15 cellular contexts compared by ENCODE assay signal in genomic region chr4:142913034-142913433, GRCh38.
DNase-seq lines count a peak whose midpoint lies in the region; ATAC-seq, FAIRE-seq and TF ChIP-seq lines count a peak whose summit lies in the region.
"Had no signal": no experiment of that assay in that cellular context is flagged by ENCODE, and none has a peak within 500 bp of the region (broad histone marks: within the 10 kb centered on the region; RNA-seq: fewer than 3 reads in every experiment).

No MANE protein-coding gene starts in this region.

- no peak overlapping the region for H2AFZ ChIP-seq in HepG2 (ENCODE audit: low read length)

- TF ChIP-seq CTCF in right atrium auricular region (IDR thresholded peaks at IDR 0.05) = no peak
- TF ChIP-seq CTCF in LNCaP clone FGC (IDR thresholded peaks at IDR 0.05; ENCODE audit: control insufficient read depth, extremely low read depth, insufficient read depth) = no peak
- no peak for TF ChIP-seq CTCF in esophagus squamous epithelium (IDR thresholded peaks at IDR 0.05)
- TF ChIP-seq CTCF in stomach (IDR thresholded peaks at IDR 0.05) = no peak
- no peak for TF ChIP-seq CTCF in HepG2 (CRISPR knock-in tag; IDR thresholded peaks at IDR 0.05)
- TF ChIP-seq CTCF in RWPE1 (conservative IDR thresholded peaks at IDR 0.05; ENCODE audit: low read depth) = no peak

- ATAC-seq in Right ventricle myocardium inferior (peak; percentile 26), HG03442 (IDR thresholded peaks at IDR 0.05; ENCODE audit: unreplicated experiment) (no peak), HepG2 (no peak)

- CTCF ChIA-PET in HepG2 (lab: Yijun Ruan, JAX; ENCODE audit: low intra/inter-chr PET ratio, low total read pairs) (no interaction called here), RWPE1 (lab: Yijun Ruan, JAX) (no interaction called here)

- no peaks in the 10 kb centered on the region for H4K20me1 ChIP-seq in HepG2 (ENCODE audit: insufficient read depth, low read length)
- H4K20me1 ChIP-seq: BLaER1 had no signal

- TF ChIP-seq EP300 in stomach (IDR thresholded peaks at IDR 0.05) (no peak), HepG2 (IDR thresholded peaks at IDR 0.05; ENCODE audit: low read depth in 2 of 2, low read length in 2 of 2) (no peak), HepG2 (CRISPR knock-in tag; IDR thresholded peaks at IDR 0.05; ENCODE audit: borderline replicate concordance) (no peak)

- POLR2A ChIA-PET in HepG2 (lab: Yijun Ruan, JAX) = no interaction called here
- POLR2A ChIA-PET in RWPE1 (lab: Yijun Ruan, JAX; ENCODE audit: low non-redundant PET) = no interaction called here

- H3K27me3 ChIP-seq in right atrium auricular region (no peaks in the 10 kb centered on the region), esophagus squamous epithelium (no peaks in the 10 kb centered on the region), stomach (no peaks in the 10 kb centered on the region), HepG2 (ENCODE audit: control insufficient read depth in 1 of 2, insufficient read depth in 2 of 2, low read length in 2 of 2) (no peaks in the 10 kb centered on the region; a peak in 1 of 5 replicates)
- H3K27me3 ChIP-seq: BLaER1 had no signal

- H3K4me2 ChIP-seq in HepG2 (ENCODE audit: low read depth, low read length) = no peak overlapping the region
- H3K4me2 ChIP-seq: BLaER1 had no signal

- no peaks in the 10 kb centered on the region for H3K4me1 ChIP-seq in right atrium auricular region
- H3K4me1 ChIP-seq in esophagus squamous epithelium = no peaks in the 10 kb centered on the region
- peaks cover 0 to 8% (median 0%) of the 10 kb centered on the region in 4 donors for H3K4me1 ChIP-seq in stomach
- no peaks in the 10 kb centered on the region for H3K4me1 ChIP-seq in HepG2 (ENCODE audit: insufficient read depth, low read length)
- H3K4me1 ChIP-seq: BLaER1 had no signal

- H3K36me3 ChIP-seq in right atrium auricular region = no peaks in the 10 kb centered on the region
- no peaks in the 10 kb centered on the region for H3K36me3 ChIP-seq in esophagus squamous epithelium
- H3K36me3 ChIP-seq in stomach = no peaks in the 10 kb centered on the region
- no peaks in the 10 kb centered on the region for H3K36me3 ChIP-seq in HepG2 (replicated peaks in 1 of 2; ENCODE audit: control insufficient read depth in 1 of 2, insufficient read depth in 2 of 2, low read length in 2 of 2)
- H3K36me3 ChIP-seq: BLaER1 had no signal

- no peaks in the 10 kb centered on the region for H3K79me2 ChIP-seq in HepG2 (ENCODE audit: insufficient read depth, low read length)

- FAIRE-seq in HepG2 (lab: Jason Lieb, UNC) = no peak

- H3K27ac ChIP-seq in right atrium auricular region (no peak overlapping the region), esophagus squamous epithelium (peak overlapping the region in 3 of 4 donors; percentile 50 to 59 (median 57)), stomach (peak overlapping the region in 3 of 5 donors; percentile 22 to 73 (median 43)), HepG2 (ENCODE audit: extremely low read length, insufficient read depth, low read length) (no peak overlapping the region), RWPE1 (no peak overlapping the region)
- H3K27ac ChIP-seq: BLaER1 had no signal

- H3K4me3 ChIP-seq in right atrium auricular region = no peak overlapping the region
- H3K4me3 ChIP-seq in LNCaP clone FGC (ENCODE audit: low read depth, low read length) = no peak overlapping the region
- H3K4me3 ChIP-seq in esophagus squamous epithelium = no peak overlapping the region
- H3K4me3 ChIP-seq in stomach = no peak overlapping the region
- no peak overlapping the region for H3K4me3 ChIP-seq in HepG2 (replicated peaks in 1 of 3; ENCODE audit: insufficient read depth in 1 of 3, low read depth in 2 of 3, low read length in 3 of 3)
- H3K4me3 ChIP-seq: BLaER1 had no signal

- DNase-seq in Right ventricle myocardium inferior (ENCODE audit: missing footprints) (no peak), right atrium auricular region (ENCODE audit: low spot score) (no peak), LNCaP clone FGC (ENCODE audit: low read depth) (peak; percentile 88), esophagus squamous epithelium (lab: John Stamatoyannopoulos, UW) (no peak), stomach (no peak), HepG2 (ENCODE audit: low spot score) (no peak), RWPE1 (ENCODE audit: low spot score) (no peak)
- DNase-seq: 8988T; AML-193; CD4-positive, CD25-positive, alpha-beta regulatory T cell; DMS53; GF-D8; H9 had no signal

- no TSS peak for BruUV-seq in HepG2 (replicated peaks; lab: Mats Ljungman, UMichigan)

- TF ChIP-seq POLR2A in esophagus squamous epithelium (IDR thresholded peaks at IDR 0.05) (no peak), stomach (IDR thresholded peaks at IDR 0.05) (no peak), HepG2 (IDR thresholded peaks at IDR 0.05; ENCODE audit: insufficient read depth in 1 of 2, low read depth in 2 of 2, low read length in 2 of 2) (no peak)

- 100% methylated on average over 1 of the region's 1 CpG for WGBS in esophagus squamous epithelium, 2 donors
- 48 to 80% (median 78%) methylated on average over 1 of the region's 1 CpG for WGBS in stomach, 5 donors
- WGBS in HepG2 (ENCODE audit: low lambda C conversion rate) = 0% methylated on average over 1 of the region's 1 CpG

- intact Hi-C loops in Right ventricle myocardium inferior (cut with DNase I) = no loop called here
- intact Hi-C loops in esophagus squamous epithelium (cut with DNase I) = no loop called here
- intact Hi-C loops in stomach (cut with DNase I; ENCODE audit: low total_unique reads) = no loop called here
- intact Hi-C loops in HepG2 (cut with micrococcal nuclease; ENCODE audit: unreplicated experiment) = no loop called here

- H3K9me3 ChIP-seq in right atrium auricular region = no peaks in the 10 kb centered on the region
- no peaks in the 10 kb centered on the region for H3K9me3 ChIP-seq in esophagus squamous epithelium
- H3K9me3 ChIP-seq in stomach = no peaks in the 10 kb centered on the region
- no peaks in the 10 kb centered on the region; the same call in 1 of the 2 replicates for H3K9me3 ChIP-seq in HepG2 (ENCODE audit: low read length)
- H3K9me3 ChIP-seq: BLaER1 had no signal

- in situ Hi-C loops in HepG2 (cut with HindIII; ENCODE audit: extremely low pct_ligation_motif_present, low pct_unique_long_range_greater_than_20kb) = no loop called here

- no peak for TF ChIP-seq RAD21 in HepG2 (CRISPR knock-in tag; IDR thresholded peaks at IDR 0.05)

- no peak overlapping the region for H3K9ac ChIP-seq in HepG2 (ENCODE audit: insufficient read depth, low read depth, low read length)
- H3K9ac ChIP-seq: BLaER1 had no signal

TF ChIP-seq in HepG2, 621 proteins besides CTCF, POLR2A, EP300 and RAD21 (continues in another document):
- TF ChIP-seq ZNF263 (CRISPR knock-in tag; IDR thresholded peaks at IDR 0.05) = no peak
- TF ChIP-seq ZNF891 (CRISPR knock-in tag; IDR thresholded peaks at IDR 0.05) = no peak
- TF ChIP-seq RARA (CRISPR knock-in tag; IDR thresholded peaks at IDR 0.05) = no peak
- TF ChIP-seq HNF4G (IDR thresholded peaks at IDR 0.05; ENCODE audit: borderline replicate concordance, low read depth, low read length) = no peak
- no peak for TF ChIP-seq HNF4G (CRISPR knock-in tag; IDR thresholded peaks at IDR 0.05; ENCODE audit: borderline replicate concordance, low read depth)
- TF ChIP-seq MBNL3 (CRISPR knock-in tag; conservative IDR thresholded peaks at IDR 0.05) = no peak
- TF ChIP-seq TGIF2 (CRISPR knock-in tag; IDR thresholded peaks at IDR 0.05) = no peak
- TF ChIP-seq KLF15 (CRISPR knock-in tag; IDR thresholded peaks at IDR 0.05; ENCODE audit: borderline replicate concordance) = no peak
- TF ChIP-seq TEAD2 (CRISPR knock-in tag; IDR thresholded peaks at IDR 0.05) = no peak
- TF ChIP-seq MTF1 (CRISPR knock-in tag; IDR thresholded peaks at IDR 0.05) = no peak

Comparison
In these comparisons a context has a peak if more than half of its experiments do, and no peak if none do; other contexts are left out.
1. H3K27ac ChIP-seq: peak in esophagus squamous epithelium (3 of 4) and stomach (3 of 5); none in right atrium auricular region (0 of 2), HepG2 (single experiment) and RWPE1 (single experiment).